1 cellular context compared by ENCODE assay signal in the genomic region with DNA sequence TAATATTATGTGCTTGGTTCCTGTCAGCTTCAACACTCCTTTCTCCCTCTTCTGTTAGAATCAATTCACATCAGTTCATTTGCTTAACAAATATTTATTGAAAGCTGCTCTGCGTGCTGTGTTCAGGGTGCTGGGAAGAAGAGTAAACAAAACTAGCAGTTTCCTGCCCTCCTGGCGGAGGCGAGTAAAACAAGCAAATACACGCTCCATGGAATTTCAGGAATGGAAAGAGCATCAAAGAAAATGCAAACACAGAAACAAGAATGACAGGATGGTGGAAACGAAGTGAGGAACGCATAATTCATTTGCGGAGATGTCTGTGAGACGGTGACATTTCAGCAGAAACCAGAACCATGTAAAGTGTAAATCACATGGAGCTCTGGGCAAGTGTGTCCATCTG.
TF ChIP-seq lines count a peak whose summit lies in the region.

No MANE protein-coding gene starts in this region.

TF ChIP-seq in SK-N-SH, 30 proteins besides CTCF, POLR2A, EP300 and RAD21:
- no peak for TF ChIP-seq JUND (IDR thresholded peaks at IDR 0.05)
- no peak for TF ChIP-seq GABPA (IDR thresholded peaks at IDR 0.05; ENCODE audit: low read depth)
- TF ChIP-seq FOXM1 (IDR thresholded peaks at IDR 0.05; ENCODE audit: low read depth), result no peak
- no peak for TF ChIP-seq FOXJ3 (CRISPR knock-in tag; IDR thresholded peaks at IDR 0.05)
- no peak for TF ChIP-seq FOSL2 (IDR thresholded peaks at IDR 0.05; ENCODE audit: borderline replicate concordance, low read depth)
- TF ChIP-seq RXRA (IDR thresholded peaks at IDR 0.05; ENCODE audit: borderline replicate concordance, low read depth), result no peak
